ENCODE assay signal across 1 cellular context in genomic region chr15:81097116-81097892, GRCh38.
TF ChIP-seq lines count a peak whose summit lies in the region.

No MANE protein-coding gene starts in this region.

TF ChIP-seq in HCT116, 20 proteins besides CTCF, POLR2A, EP300 and RAD21:
- TF ChIP-seq POLR2AphosphoS5 (IDR thresholded peaks at IDR 0.05; ENCODE audit: low read depth, low read length): no peak
- TF ChIP-seq, protein P1, sequence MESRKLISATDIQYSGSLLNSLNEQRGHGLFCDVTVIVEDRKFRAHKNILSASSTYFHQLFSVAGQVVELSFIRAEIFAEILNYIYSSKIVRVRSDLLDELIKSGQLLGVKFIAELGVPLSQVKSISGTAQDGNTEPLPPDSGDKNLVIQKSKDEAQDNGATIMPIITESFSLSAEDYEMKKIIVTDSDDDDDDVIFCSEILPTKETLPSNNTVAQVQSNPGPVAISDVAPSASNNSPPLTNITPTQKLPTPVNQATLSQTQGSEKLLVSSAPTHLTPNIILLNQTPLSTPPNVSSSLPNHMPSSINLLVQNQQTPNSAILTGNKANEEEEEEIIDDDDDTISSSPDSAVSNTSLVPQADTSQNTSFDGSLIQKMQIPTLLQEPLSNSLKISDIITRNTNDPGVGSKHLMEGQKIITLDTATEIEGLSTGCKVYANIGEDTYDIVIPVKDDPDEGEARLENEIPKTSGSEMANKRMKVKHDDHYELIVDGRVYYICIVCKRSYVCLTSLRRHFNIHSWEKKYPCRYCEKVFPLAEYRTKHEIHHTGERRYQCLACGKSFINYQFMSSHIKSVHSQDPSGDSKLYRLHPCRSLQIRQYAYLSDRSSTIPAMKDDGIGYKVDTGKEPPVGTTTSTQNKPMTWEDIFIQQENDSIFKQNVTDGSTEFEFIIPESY (IDR thresholded peaks at IDR 0.05; ENCODE audit: extremely low read depth, insufficient replicate concordance, low read length): no peak
- TF ChIP-seq EZH2 (IDR thresholded peaks at IDR 0.05): no peak
- no peak for TF ChIP-seq TCF7L2 (IDR thresholded peaks at IDR 0.05; ENCODE audit: borderline replicate concordance, extremely low read depth, insufficient read depth, insufficient read length)
TF ChIP-seq in HCT116: peak in this region for 0.
